Comparison of ENCODE assay signal across 9 cellular contexts in the genomic region with DNA sequence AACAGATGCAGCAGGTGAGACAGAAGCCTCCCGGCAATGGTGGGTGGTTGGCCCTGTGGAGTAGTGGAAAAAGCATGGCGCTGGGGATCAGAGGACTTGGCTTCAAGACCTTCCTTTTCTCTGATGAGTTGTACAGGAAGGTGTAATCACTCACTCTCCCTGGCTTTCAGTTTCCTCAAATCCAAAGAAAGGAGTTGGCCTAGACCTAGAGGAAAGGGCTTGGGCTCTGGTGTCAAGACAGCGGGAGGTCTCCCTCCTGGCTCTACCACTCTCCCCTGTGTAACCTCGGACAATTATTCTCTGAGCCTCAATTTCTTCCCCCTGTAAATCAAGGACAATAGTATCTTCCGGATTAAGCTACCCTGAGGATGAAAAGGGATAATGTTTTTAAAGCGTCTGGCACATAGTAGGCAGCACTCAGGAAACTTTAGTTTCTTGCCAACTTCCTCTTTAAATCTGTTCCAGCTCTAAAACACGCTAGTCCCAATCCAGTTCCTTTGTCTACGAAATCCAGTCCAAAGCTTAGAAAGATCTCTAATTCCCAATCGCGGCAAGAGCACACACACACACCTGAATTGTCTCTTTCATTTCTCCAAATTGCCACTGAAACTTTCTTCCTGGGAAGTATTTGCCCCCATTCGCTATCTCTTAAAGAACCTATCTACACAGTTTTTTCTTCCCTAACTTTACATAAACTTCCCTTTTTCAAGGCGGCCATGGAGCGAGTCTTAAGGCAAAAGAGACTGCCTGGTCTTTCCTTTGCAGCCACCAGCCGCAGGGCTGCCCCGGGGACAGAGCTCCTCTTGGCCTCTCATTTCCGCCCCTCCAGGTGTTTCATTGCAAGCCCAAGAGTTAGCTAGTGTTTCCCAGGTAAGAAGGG. TPM values are rescaled to one million over a fixed set of nuclear protein-coding genes. Genes with fewer than 3 reads are reported as not detected.
DNase-seq lines count a peak whose midpoint lies in the region; ATAC-seq and TF ChIP-seq lines count a peak whose summit lies in the region.
"Had no signal": no experiment of that assay in that cellular context is flagged by ENCODE, and none has a peak within 500 bp of the region (broad histone marks: within the 10 kb centered on the region; RNA-seq: fewer than 3 reads in every experiment).

No MANE protein-coding gene starts in this region.

- H3K27ac Mint-ChIP-seq in activated B cell treated with CpG ODN at 0.5 μM for 24 hours: no peak overlapping the region
- no peak overlapping the region for H3K27ac Mint-ChIP-seq in stimulated activated naive B cell treated with anti-CD40 and anti-IgM and Interleukin-4, amounts not matched to agents 10 μg/mL and 1 μg/mL and 100 μg/mL, for 72 hours

- H3K36me3 ChIP-seq in cardiac muscle cell (no peaks in the 10 kb centered on the region), right atrium auricular region (no peaks in the 10 kb centered on the region), left lung (no peaks in the 10 kb centered on the region), vagina (no peaks in the 10 kb centered on the region)

- H3K27me3 ChIP-seq in cardiac muscle cell (no peaks in the 10 kb centered on the region), right atrium auricular region (no peaks in the 10 kb centered on the region), left lung (no peaks in the 10 kb centered on the region), vagina (no peaks in the 10 kb centered on the region)

- no peak for TF ChIP-seq CTCF in cardiac muscle cell (IDR thresholded peaks at IDR 0.05; ENCODE audit: low read depth, low read length)
- TF ChIP-seq CTCF in right atrium auricular region (IDR thresholded peaks at IDR 0.05): no peak
- no peak for TF ChIP-seq CTCF in activated B cell treated with CpG ODN at 0.5 μM for 24 hours (IDR thresholded peaks at IDR 0.05)
- no peak for TF ChIP-seq CTCF in left lung (IDR thresholded peaks at IDR 0.05)
- TF ChIP-seq CTCF in vagina (IDR thresholded peaks at IDR 0.05): no peak

- ATAC-seq in activated B cell treated with CpG ODN at 0.5 μM for 24 hours (ENCODE audit: low read depth) (no peak), left lung (peak; percentile 71), GM21576 (IDR thresholded peaks at IDR 0.05; ENCODE audit: unreplicated experiment) (no peak), GM18519 (IDR thresholded peaks at IDR 0.05; ENCODE audit: low FRiP score, unreplicated experiment) (no peak)
- no peak for ATAC-seq in stimulated activated naive B cell treated with anti-CD40 and anti-IgM and Interleukin-4, amounts not matched to agents 10 μg/mL and 1 μg/mL and 100 μg/mL, for 72 hours (replicated peaks)

- H3K4me1 Mint-ChIP-seq in activated B cell treated with CpG ODN at 0.5 μM for 24 hours: peaks cover 5% of the 10 kb centered on the region
- peaks cover 6 to 8% of the 10 kb centered on the region in 2 donors for H3K4me1 Mint-ChIP-seq in stimulated activated naive B cell treated with anti-CD40 and anti-IgM and Interleukin-4, amounts not matched to agents 10 μg/mL and 1 μg/mL and 100 μg/mL, for 72 hours

- H3K9me3 ChIP-seq in cardiac muscle cell (ENCODE audit: low read depth) (no peaks in the 10 kb centered on the region), right atrium auricular region (no peaks in the 10 kb centered on the region), left lung (no peaks in the 10 kb centered on the region), vagina (no peaks in the 10 kb centered on the region)

- no peaks in the 10 kb centered on the region for H3K36me3 Mint-ChIP-seq in activated B cell treated with CpG ODN at 0.5 μM for 24 hours (ENCODE audit: low read depth)
- H3K36me3 Mint-ChIP-seq in stimulated activated naive B cell treated with anti-CD40 and anti-IgM and Interleukin-4, amounts not matched to agents 10 μg/mL and 1 μg/mL and 100 μg/mL, for 72 hours: no peaks in the 10 kb centered on the region

- CTCF ChIA-PET in activated B cell treated with CpG ODN at 0.5 μM for 24 hours (lab: Charles Lee): no interaction called here

- no peak for TF ChIP-seq POLR2A in vagina (IDR thresholded peaks at IDR 0.05)

- DNase-seq in cardiac muscle cell (ENCODE audit: low read depth in 1 of 2, low spot score in 1 of 2) (peak; percentile 2 to 30), right atrium auricular region (ENCODE audit: low spot score) (no peak), activated B cell treated with CpG ODN at 0.5 μM for 24 hours (no peak), left lung (no peak), vagina (ENCODE audit: extremely low spot score in 2 of 2) (no peak)
- no peak for DNase-seq in stimulated activated naive B cell treated with anti-CD40 and anti-IgM and Interleukin-4, amounts not matched to agents 10 μg/mL and 1 μg/mL and 100 μg/mL, for 72 hours

- H3K27ac ChIP-seq in cardiac muscle cell (no peak overlapping the region), right atrium auricular region (no peak overlapping the region), left lung (no peak overlapping the region), vagina (no peak overlapping the region)
- H3K27ac ChIP-seq: HL-60 had no signal

- H3K27me3 Mint-ChIP-seq in activated B cell treated with CpG ODN at 0.5 μM for 24 hours: no peaks in the 10 kb centered on the region
- peaks cover 7 to 15% of the 10 kb centered on the region in 2 donors for H3K27me3 Mint-ChIP-seq in stimulated activated naive B cell treated with anti-CD40 and anti-IgM and Interleukin-4, amounts not matched to agents 10 μg/mL and 1 μg/mL and 100 μg/mL, for 72 hours

- no peaks in the 10 kb centered on the region for H3K9me3 Mint-ChIP-seq in activated B cell treated with CpG ODN at 0.5 μM for 24 hours
- H3K9me3 Mint-ChIP-seq in stimulated activated naive B cell treated with anti-CD40 and anti-IgM and Interleukin-4, amounts not matched to agents 10 μg/mL and 1 μg/mL and 100 μg/mL, for 72 hours: no peaks in the 10 kb centered on the region

- H3K4me1 ChIP-seq in cardiac muscle cell (ENCODE audit: low read depth) (peaks cover 5% of the 10 kb centered on the region), right atrium auricular region (no peaks in the 10 kb centered on the region), left lung (no peaks in the 10 kb centered on the region), vagina (no peaks in the 10 kb centered on the region)

- POLR2A ChIA-PET in activated B cell treated with CpG ODN at 0.5 μM for 24 hours (lab: Charles Lee): no interaction called here

- intact Hi-C loops in activated B cell treated with CpG ODN at 0.5 μM for 24 hours (cut with micrococcal nuclease): no loop called here
- intact Hi-C loops in left lung (cut with DNase I): no loop called here
- intact Hi-C loops in vagina (cut with DNase I): no loop called here

- peak overlapping the region; percentile 34 for H3K4me3 ChIP-seq in cardiac muscle cell
- peak overlapping the region in 1 of 2 donors; percentile 28 for H3K4me3 ChIP-seq in right atrium auricular region
- peak overlapping the region; percentile 12 to 17 for H3K4me3 ChIP-seq in left lung
- peak overlapping the region; percentile 22 to 26 for H3K4me3 ChIP-seq in vagina

- peak overlapping the region; percentile 2 for H3K4me3 Mint-ChIP-seq in activated B cell treated with CpG ODN at 0.5 μM for 24 hours
- H3K4me3 Mint-ChIP-seq in stimulated activated naive B cell treated with anti-CD40 and anti-IgM and Interleukin-4, amounts not matched to agents 10 μg/mL and 1 μg/mL and 100 μg/mL, for 72 hours: peak overlapping the region in 1 of 2 donors; percentile 12

RNA-seq across cellular contexts. Expression of a gene that starts 29.9 kb away (rescaled TPM):
- 8.5 and 17.3 TPM in 2 replicates for total RNA-seq in cardiac muscle cell
- 13.1 and 24.8 TPM in 2 replicates for polyA plus RNA-seq in cardiac muscle cell
- 1 to 10 TPM; 3.8 to 5.8 TPM for total RNA-seq in right atrium auricular region
- 0.16 and 0.20 TPM in 2 replicates for total RNA-seq in activated B cell treated with CpG ODN at 0.5 μM for 24 hours
- total RNA-seq in left lung: 10 to 100 TPM; 34.4 to 59.9 TPM
- 7.6 TPM for total RNA-seq in vagina

Comparison
In these comparisons a context has a peak if more than half of its experiments do, and no peak if none do; other contexts are left out.
1. DNase-seq: peak in cardiac muscle cell (2 of 2); none in right atrium auricular region (single experiment), activated B cell treated with CpG ODN at 0.5 μM for 24 hours (single experiment), left lung (0 of 2), vagina (0 of 2) and stimulated activated naive B cell treated with anti-CD40 and anti-IgM and Interleukin-4, amounts not matched to agents 10 μg/mL and 1 μg/mL and 100 μg/mL, for 72 hours (single experiment).